Comparison of ENCODE assay signal across 8 cellular contexts in genomic region chr16:31507617-31507928, GRCh38. TPM values are rescaled to one million over a fixed set of nuclear protein-coding genes. Genes with fewer than 3 reads are reported as not detected.
DNase-seq lines count a peak whose midpoint lies in the region; ATAC-seq and TF ChIP-seq lines count a peak whose summit lies in the region.

No MANE protein-coding gene starts in this region.

- no peak overlapping the region for H2BK5ac ChIP-seq in mesenchymal stem cell (ENCODE audit: low read depth, low read length, poor library complexity, severe bottlenecking)

- TF ChIP-seq CTCF in astrocyte of the cerebellum (IDR thresholded peaks at IDR 0.05; ENCODE audit: low read depth, low read length, missing control alignments) (no peak), vagina (IDR thresholded peaks at IDR 0.05) (no peak)

- H2BK120ac ChIP-seq in mesenchymal stem cell (ENCODE audit: low read depth, low read length) = peak overlapping the region; percentile 100

- peak overlapping the region; percentile 86 to 98 for H3K18ac ChIP-seq in mesenchymal stem cell (ENCODE audit: low read depth in 1 of 2, low read length in 2 of 2)

- peak overlapping the region in 1 of 2 experiments; percentile 80 for H2BK12ac ChIP-seq in mesenchymal stem cell (ENCODE audit: low read length in 2 of 2)

- ATAC-seq in HG03139 (IDR thresholded peaks at IDR 0.05; ENCODE audit: unreplicated experiment) (peak; percentile 5), GM21619 (IDR thresholded peaks at IDR 0.05; ENCODE audit: unreplicated experiment) (no peak)

- no peaks in the 10 kb centered on the region for H3K36me3 ChIP-seq in CD8-positive, alpha-beta memory T cell (ENCODE audit: insufficient read depth, low read length)
- peaks cover 6 to 21% of the 10 kb centered on the region in 2 experiments for H3K36me3 ChIP-seq in mesenchymal stem cell (ENCODE audit: control insufficient read depth in 1 of 2, insufficient read depth in 2 of 2, low read depth in 1 of 2, low read length in 2 of 2)
- H3K36me3 ChIP-seq in vagina = no peaks in the 10 kb centered on the region

- H3K27me3 ChIP-seq in CD8-positive, alpha-beta memory T cell (ENCODE audit: insufficient read depth, low read length, poor library complexity, severe bottlenecking) = no peaks in the 10 kb centered on the region
- H3K27me3 ChIP-seq in mesenchymal stem cell (ENCODE audit: control insufficient read depth in 1 of 2, insufficient read depth in 1 of 2, low read length in 2 of 2) = no peaks in the 10 kb centered on the region
- no peaks in the 10 kb centered on the region for H3K27me3 ChIP-seq in vagina

- intact Hi-C loops in vagina (cut with DNase I) = loop anchor here (5.0 kb wide), 1 partner anchor 35 kb away; the partner anchor contains the start of gene TGFB1I1

- H2BK15ac ChIP-seq in mesenchymal stem cell (ENCODE audit: low read depth, poor library complexity, severe bottlenecking) = no peak overlapping the region

- no peak overlapping the region for H4K8ac ChIP-seq in mesenchymal stem cell (ENCODE audit: low read length)

- peak overlapping the region; percentile 89 for H3K4me2 ChIP-seq in mesenchymal stem cell (ENCODE audit: low read length, poor library complexity, severe bottlenecking)

- H3K9me3 ChIP-seq in CD8-positive, alpha-beta memory T cell (ENCODE audit: low read length) = no peaks in the 10 kb centered on the region
- H3K9me3 ChIP-seq in mesenchymal stem cell (ENCODE audit: control insufficient read depth, low read length) (peaks cover 2% of the 10 kb centered on the region), vagina (no peaks in the 10 kb centered on the region)

- H3K9ac ChIP-seq in mesenchymal stem cell (ENCODE audit: low read length) = peak overlapping the region; percentile 98

- peak overlapping the region; percentile 61 for H3K4me3 ChIP-seq in CD8-positive, alpha-beta memory T cell (ENCODE audit: low read length)
- peak overlapping the region; percentile 95 for H3K4me3 ChIP-seq in astrocyte of the cerebellum (ENCODE audit: low read depth, low read length)
- H3K4me3 ChIP-seq in mesenchymal stem cell (ENCODE audit: insufficient read depth in 1 of 2, low read depth in 1 of 2, low read length in 2 of 2) = peak overlapping the region; percentile 94 to 97
- peak overlapping the region; percentile 63 to 80 for H3K4me3 ChIP-seq in vagina

- H3K4ac ChIP-seq in mesenchymal stem cell (ENCODE audit: low read depth in 1 of 2, low read length in 2 of 2) = peak overlapping the region; percentile 94 to 98

- peak overlapping the region; percentile 91 for H3K27ac ChIP-seq in CD8-positive, alpha-beta memory T cell (ENCODE audit: low read depth, low read length)
- H3K27ac ChIP-seq in mesenchymal stem cell (ENCODE audit: low read length, poor library complexity, severe bottlenecking) (peak overlapping the region; percentile 75), vagina (peak overlapping the region; percentile 87)

- peaks cover 30% of the 10 kb centered on the region for H3K4me1 ChIP-seq in CD8-positive, alpha-beta memory T cell (ENCODE audit: insufficient read depth, low read length)
- peaks cover 4% of the 10 kb centered on the region for H3K4me1 ChIP-seq in mesenchymal stem cell (ENCODE audit: control insufficient read depth, insufficient read depth, low read depth, low read length)
- H3K4me1 ChIP-seq in vagina = peaks cover 38% of the 10 kb centered on the region

- peak overlapping the region in 1 of 2 experiments; percentile 94 for H3K23ac ChIP-seq in mesenchymal stem cell (ENCODE audit: low read length in 2 of 2)

- H4K91ac ChIP-seq in mesenchymal stem cell (ENCODE audit: low read length) = peak overlapping the region; percentile 36

- H3K27me3 Mint-ChIP-seq in CD8-positive, alpha-beta memory T cell = no peaks in the 10 kb centered on the region

- peaks cover 0 to 30% (median 4%) of the 10 kb centered on the region in 3 donors for H3K36me3 Mint-ChIP-seq in CD8-positive, alpha-beta memory T cell

- peak overlapping the region; percentile 88 to 91 for H3K14ac ChIP-seq in mesenchymal stem cell (ENCODE audit: low read length in 2 of 2)

- H2AK5ac ChIP-seq in mesenchymal stem cell (ENCODE audit: low read length, severe bottlenecking) = peak overlapping the region; percentile 60

- H2AFZ ChIP-seq in mesenchymal stem cell (ENCODE audit: low read depth, low read length) = peak overlapping the region; percentile 68

- no peak for DNase-seq in CD8-positive, alpha-beta memory T cell
- DNase-seq in astrocyte of the cerebellum (ENCODE audit: low read depth) (no peak), mesenchymal stem cell (no peak), vagina (ENCODE audit: extremely low spot score in 2 of 2) (no peak), SK-N-DZ (ENCODE audit: low spot score) (no peak), OCI-M1 (lab: John Stamatoyannopoulos, UW) (no peak)

- in situ Hi-C loops in astrocyte of the cerebellum (cut with HindIII; ENCODE audit: low sequenced_read_pairs) = no loop called here

- no peaks in the 10 kb centered on the region for H3K9me3 Mint-ChIP-seq in CD8-positive, alpha-beta memory T cell

- no peak for TF ChIP-seq POLR2A in vagina (IDR thresholded peaks at IDR 0.05)

- H3K79me1 ChIP-seq in mesenchymal stem cell (replicated peaks; ENCODE audit: low read length, poor library complexity, severe bottlenecking) = peaks cover 16% of the 10 kb centered on the region

- CTCF ChIA-PET in CD8-positive, alpha-beta memory T cell (lab: Charles Lee) = interaction anchor here (1.2 to 1.6 kb wide), 4 partner anchors 31 to 362 kb away, joined by 3 to 6 read pairs (median 4); no protein-coding TSS in a partner anchor

- H3K4me3 Mint-ChIP-seq in CD8-positive, alpha-beta memory T cell = peak overlapping the region; percentile 88 to 97 (median 93)

- POLR2A ChIA-PET in CD8-positive, alpha-beta memory T cell (lab: Charles Lee) = interaction anchor here (1.2 to 2.2 kb wide), 5 partner anchors 20 to 366 kb away, joined by 4 to 15 read pairs (median 5); partner anchors contain the start of genes ARMC5 and ZNF267

- peaks cover 35 to 67% (median 54%) of the 10 kb centered on the region in 3 donors for H3K4me1 Mint-ChIP-seq in CD8-positive, alpha-beta memory T cell

- 2% methylated on average over 12 of the region's 12 CpGs for WGBS in mesenchymal stem cell

- H3K27ac Mint-ChIP-seq in CD8-positive, alpha-beta memory T cell = peak overlapping the region; percentile 94 to 99 (median 96)

RNA-seq across cellular contexts. Expression of gene RUSF1, which starts 0.6 kb away (rescaled TPM):
- 10 to 100 TPM; 44.4 to 46.1 TPM for total RNA-seq in CD8-positive, alpha-beta memory T cell
- polyA plus RNA-seq in CD8-positive, alpha-beta memory T cell = 22.2 TPM
- 41.3 TPM for polyA plus RNA-seq in mesenchymal stem cell (2013, experiment 1 of 2)
- polyA plus RNA-seq in mesenchymal stem cell (2013, experiment 2 of 2) = 40.4 TPM
- 64.6 TPM for total RNA-seq in vagina
- 53.3 and 56.4 TPM in 2 replicates for polyA plus RNA-seq in SK-N-DZ (2014; cell fraction: cytosol; rRNA removed)
- polyA plus RNA-seq in SK-N-DZ (2014; cell fraction: nucleus; rRNA removed) = 228 and 233 TPM in 2 replicates

RNA-seq across cellular contexts. Expression of gene AHSP, which starts 20.1 kb away (rescaled TPM):
- not detected for total RNA-seq in CD8-positive, alpha-beta memory T cell
- not detected for polyA plus RNA-seq in CD8-positive, alpha-beta memory T cell
- not detected for polyA plus RNA-seq in mesenchymal stem cell (2013, experiment 1 of 2)
- not detected for polyA plus RNA-seq in mesenchymal stem cell (2013, experiment 2 of 2)
- not detected for total RNA-seq in vagina
- polyA plus RNA-seq in SK-N-DZ (2014; cell fraction: cytosol; rRNA removed) = not detected in 2 replicates
- not detected in 2 replicates for polyA plus RNA-seq in SK-N-DZ (2014; cell fraction: nucleus; rRNA removed)

RNA-seq across cellular contexts. Expression of gene SLC5A2, which starts 24.6 kb away (rescaled TPM):
- under 1 TPM in 1 of 2 experiments, not detected in 1; 0.24 TPM for total RNA-seq in CD8-positive, alpha-beta memory T cell
- 2.0 TPM for polyA plus RNA-seq in CD8-positive, alpha-beta memory T cell
- not detected for polyA plus RNA-seq in mesenchymal stem cell (2013, experiment 1 of 2)
- not detected for polyA plus RNA-seq in mesenchymal stem cell (2013, experiment 2 of 2)
- not detected for total RNA-seq in vagina
- 0.09 and 0.36 TPM in 2 replicates for polyA plus RNA-seq in SK-N-DZ (2014; cell fraction: cytosol; rRNA removed)
- 0.15 and 1.3 TPM in 2 replicates for polyA plus RNA-seq in SK-N-DZ (2014; cell fraction: nucleus; rRNA removed)

RNA-seq across cellular contexts. Expression of gene TGFB1I1, which starts 35.6 kb away (rescaled TPM):
- total RNA-seq in CD8-positive, alpha-beta memory T cell = 1 to 10 TPM in 1 of 2 experiments, under 1 TPM in 1; 0.59 to 1.1 TPM
- not detected for polyA plus RNA-seq in CD8-positive, alpha-beta memory T cell
- 125 TPM for polyA plus RNA-seq in mesenchymal stem cell (2013, experiment 1 of 2)
- 118 TPM for polyA plus RNA-seq in mesenchymal stem cell (2013, experiment 2 of 2)
- 114 TPM for total RNA-seq in vagina
- 5.1 and 8.2 TPM in 2 replicates for polyA plus RNA-seq in SK-N-DZ (2014; cell fraction: cytosol; rRNA removed)
- polyA plus RNA-seq in SK-N-DZ (2014; cell fraction: nucleus; rRNA removed) = 5.6 and 24.8 TPM in 2 replicates

RNA-seq across cellular contexts. Expression of gene ARMC5, which starts 48.3 kb away (rescaled TPM):
- 10 to 100 TPM; 14.3 to 15.9 TPM for total RNA-seq in CD8-positive, alpha-beta memory T cell
- 9.8 TPM for polyA plus RNA-seq in CD8-positive, alpha-beta memory T cell
- polyA plus RNA-seq in mesenchymal stem cell (2013, experiment 1 of 2) = 5.3 TPM
- polyA plus RNA-seq in mesenchymal stem cell (2013, experiment 2 of 2) = 5.0 TPM
- total RNA-seq in vagina = 11.3 TPM
- polyA plus RNA-seq in SK-N-DZ (2014; cell fraction: cytosol; rRNA removed) = 15.0 and 20.6 TPM in 2 replicates
- 26.7 and 32.3 TPM in 2 replicates for polyA plus RNA-seq in SK-N-DZ (2014; cell fraction: nucleus; rRNA removed)
